8 cellular contexts compared by ENCODE assay signal in genomic region chrX:16695079-16695676, GRCh38. TPM values are rescaled to one million over a fixed set of nuclear protein-coding genes. Genes with fewer than 3 reads are reported as not detected.
DNase-seq lines count a peak whose midpoint lies in the region; ATAC-seq and TF ChIP-seq lines count a peak whose summit lies in the region.

No MANE protein-coding gene starts in this region.

- DNase-seq in HAP-1 (ENCODE audit: low spot score in 2 of 2) (peak; percentile 56 to 84), OCI-M1 (lab: John Stamatoyannopoulos, UW) (peak; percentile 71), fibroblast of villous mesenchyme (ENCODE audit: low read depth) (peak; percentile 59), posterior cingulate gyrus (peak in 7 of 10 donors; percentile 17 to 76 (median 54)), HPDE6-E6E7 (ENCODE audit: extremely low spot score) (no peak)
- peak; percentile 25 for DNase-seq in activated T-helper 1 cell treated with anti-CD3 and anti-CD28 coated beads, Interleukin-12 subunit alpha, Interleukin-12 subunit beta, Interleukin-2, Interleukin-4 antibody, amounts not matched to agents 30 ng/mL and 10 ng/mL and 1 ng/mL, durations not matched to agents 14 hours and 24 hours and 36 hours (ENCODE audit: low spot score)

- H3K36me3 ChIP-seq in DOHH2 (ENCODE audit: control insufficient read depth, low read length): peaks cover 51% of the 10 kb centered on the region
- H3K36me3 ChIP-seq in HAP-1 (replicated peaks): peaks cover 53% of the 10 kb centered on the region

- no peak overlapping the region for H3K27ac ChIP-seq in DOHH2 (ENCODE audit: low read depth, low read length)

- H3K4me2 ChIP-seq in DOHH2 (ENCODE audit: low read length): no peak overlapping the region

- peak; percentile 64 for TF ChIP-seq CTCF in DOHH2 (IDR thresholded peaks at IDR 0.05; ENCODE audit: low read depth, low read length, poor library complexity, severe bottlenecking)
- peak; percentile 82 for TF ChIP-seq CTCF in fibroblast of villous mesenchyme (IDR thresholded peaks at IDR 0.05; ENCODE audit: insufficient read depth, low read depth, low read length)

- H3K9me3 ChIP-seq in DOHH2 (ENCODE audit: control insufficient read depth, insufficient read depth, low read length) (no peaks in the 10 kb centered on the region), HAP-1 (no peaks in the 10 kb centered on the region)

- H4K20me1 ChIP-seq in DOHH2 (ENCODE audit: control insufficient read depth, insufficient read depth, low read depth, low read length): no peaks in the 10 kb centered on the region

- no peaks in the 10 kb centered on the region for H3K4me1 Mint-ChIP-seq in activated T-helper 1 cell treated with anti-CD3 and anti-CD28 coated beads, Interleukin-12 subunit alpha, Interleukin-12 subunit beta, Interleukin-2, Interleukin-4 antibody, amounts not matched to agents 30 ng/mL and 10 ng/mL and 1 ng/mL, durations not matched to agents 14 hours and 24 hours and 36 hours (ENCODE audit: low read depth)

- no peak overlapping the region for H3K27ac Mint-ChIP-seq in activated T-helper 1 cell treated with anti-CD3 and anti-CD28 coated beads, Interleukin-12 subunit alpha, Interleukin-12 subunit beta, Interleukin-2, Interleukin-4 antibody, amounts not matched to agents 30 ng/mL and 10 ng/mL and 1 ng/mL, durations not matched to agents 14 hours and 24 hours and 36 hours

- H3K27me3 Mint-ChIP-seq in activated T-helper 1 cell treated with anti-CD3 and anti-CD28 coated beads, Interleukin-12 subunit alpha, Interleukin-12 subunit beta, Interleukin-2, Interleukin-4 antibody, amounts not matched to agents 30 ng/mL and 10 ng/mL and 1 ng/mL, durations not matched to agents 14 hours and 24 hours and 36 hours (ENCODE audit: insufficient read depth): no peaks in the 10 kb centered on the region

- no peaks in the 10 kb centered on the region for H3K4me1 ChIP-seq in DOHH2 (ENCODE audit: control insufficient read depth, low read length)
- no peaks in the 10 kb centered on the region for H3K4me1 ChIP-seq in HAP-1

- 0 out of 2 replicates have a peak, but pooled peaks cover 5% of the 10 kb centered on the region for H3F3A ChIP-seq in DOHH2 (ENCODE audit: control insufficient read depth, insufficient read depth)

- no peak overlapping the region for H3K4me3 Mint-ChIP-seq in activated T-helper 1 cell treated with anti-CD3 and anti-CD28 coated beads, Interleukin-12 subunit alpha, Interleukin-12 subunit beta, Interleukin-2, Interleukin-4 antibody, amounts not matched to agents 30 ng/mL and 10 ng/mL and 1 ng/mL, durations not matched to agents 14 hours and 24 hours and 36 hours

- intact Hi-C loops in activated T-helper 1 cell treated with anti-CD3 and anti-CD28 coated beads, Interleukin-12 subunit alpha, Interleukin-12 subunit beta, Interleukin-2, Interleukin-4 antibody, amounts not matched to agents 30 ng/mL and 10 ng/mL and 1 ng/mL, durations not matched to agents 14 hours and 24 hours and 36 hours (cut with micrococcal nuclease): loop anchor here (1.0 to 10.0 kb wide), 5 partner anchors 259 to 1196 kb away; partner anchors contain the start of gene GRPR
- intact Hi-C loops in posterior cingulate gyrus (cut with DNase I): loop anchor here (10.0 kb wide), 1 partner anchor 1010 kb away; no protein-coding TSS in a partner anchor

- H3K9me2 ChIP-seq in DOHH2 (replicated peaks; ENCODE audit: control insufficient read depth, low read length): no peaks in the 10 kb centered on the region

- H3K9me3 Mint-ChIP-seq in activated T-helper 1 cell treated with anti-CD3 and anti-CD28 coated beads, Interleukin-12 subunit alpha, Interleukin-12 subunit beta, Interleukin-2, Interleukin-4 antibody, amounts not matched to agents 30 ng/mL and 10 ng/mL and 1 ng/mL, durations not matched to agents 14 hours and 24 hours and 36 hours: no peaks in the 10 kb centered on the region

- H3K27me3 ChIP-seq in DOHH2 (ENCODE audit: control insufficient read depth, low read length) (no peaks in the 10 kb centered on the region), HAP-1 (ENCODE audit: low read depth) (no peaks in the 10 kb centered on the region)

- H3K4me3 ChIP-seq in DOHH2 (ENCODE audit: low read length) (no peak overlapping the region), HAP-1 (no peak overlapping the region), fibroblast of villous mesenchyme (ENCODE audit: low read depth, low read length) (no peak overlapping the region)

- no peak for ATAC-seq in GM21381 (IDR thresholded peaks at IDR 0.05; ENCODE audit: unreplicated experiment)

- in situ Hi-C loops in HAP-1 (cut with MboI; ENCODE audit: low sequenced_read_pairs): loop anchor here (10.0 to 25.0 kb wide), 2 partner anchors 770 to 1208 kb away; partner anchors contain the start of gene PIR

- H3K36me3 Mint-ChIP-seq in activated T-helper 1 cell treated with anti-CD3 and anti-CD28 coated beads, Interleukin-12 subunit alpha, Interleukin-12 subunit beta, Interleukin-2, Interleukin-4 antibody, amounts not matched to agents 30 ng/mL and 10 ng/mL and 1 ng/mL, durations not matched to agents 14 hours and 24 hours and 36 hours (ENCODE audit: low read depth): peaks cover 6% of the 10 kb centered on the region

- peaks cover 7% of the 10 kb centered on the region for H3K79me2 ChIP-seq in DOHH2 (ENCODE audit: control insufficient read depth, low read length)

RNA-seq across cellular contexts. Expression of gene CTPS2, which starts 17.3 kb away (rescaled TPM):
- total RNA-seq in activated T-helper 1 cell treated with anti-CD3 and anti-CD28 coated beads, Interleukin-12 subunit alpha, Interleukin-12 subunit beta, Interleukin-2, Interleukin-4 antibody, amounts not matched to agents 30 ng/mL and 10 ng/mL and 1 ng/mL, durations not matched to agents 14 hours and 24 hours and 36 hours: 5.1 and 5.3 TPM in 2 replicates
- total RNA-seq in fibroblast of villous mesenchyme: 9.1 and 11.0 TPM in 2 replicates

RNA-seq across cellular contexts. Expression of gene SYAP1, which starts 24.2 kb away (rescaled TPM):
- total RNA-seq in activated T-helper 1 cell treated with anti-CD3 and anti-CD28 coated beads, Interleukin-12 subunit alpha, Interleukin-12 subunit beta, Interleukin-2, Interleukin-4 antibody, amounts not matched to agents 30 ng/mL and 10 ng/mL and 1 ng/mL, durations not matched to agents 14 hours and 24 hours and 36 hours: 19.5 and 19.7 TPM in 2 replicates
- total RNA-seq in fibroblast of villous mesenchyme: 39.9 and 51.4 TPM in 2 replicates

RNA-seq across cellular contexts. Expression of gene S100G, which starts 45.2 kb away (rescaled TPM):
- total RNA-seq in activated T-helper 1 cell treated with anti-CD3 and anti-CD28 coated beads, Interleukin-12 subunit alpha, Interleukin-12 subunit beta, Interleukin-2, Interleukin-4 antibody, amounts not matched to agents 30 ng/mL and 10 ng/mL and 1 ng/mL, durations not matched to agents 14 hours and 24 hours and 36 hours: not detected in 2 replicates
- total RNA-seq in fibroblast of villous mesenchyme: not detected in 2 replicates
